In the genomic region with DNA sequence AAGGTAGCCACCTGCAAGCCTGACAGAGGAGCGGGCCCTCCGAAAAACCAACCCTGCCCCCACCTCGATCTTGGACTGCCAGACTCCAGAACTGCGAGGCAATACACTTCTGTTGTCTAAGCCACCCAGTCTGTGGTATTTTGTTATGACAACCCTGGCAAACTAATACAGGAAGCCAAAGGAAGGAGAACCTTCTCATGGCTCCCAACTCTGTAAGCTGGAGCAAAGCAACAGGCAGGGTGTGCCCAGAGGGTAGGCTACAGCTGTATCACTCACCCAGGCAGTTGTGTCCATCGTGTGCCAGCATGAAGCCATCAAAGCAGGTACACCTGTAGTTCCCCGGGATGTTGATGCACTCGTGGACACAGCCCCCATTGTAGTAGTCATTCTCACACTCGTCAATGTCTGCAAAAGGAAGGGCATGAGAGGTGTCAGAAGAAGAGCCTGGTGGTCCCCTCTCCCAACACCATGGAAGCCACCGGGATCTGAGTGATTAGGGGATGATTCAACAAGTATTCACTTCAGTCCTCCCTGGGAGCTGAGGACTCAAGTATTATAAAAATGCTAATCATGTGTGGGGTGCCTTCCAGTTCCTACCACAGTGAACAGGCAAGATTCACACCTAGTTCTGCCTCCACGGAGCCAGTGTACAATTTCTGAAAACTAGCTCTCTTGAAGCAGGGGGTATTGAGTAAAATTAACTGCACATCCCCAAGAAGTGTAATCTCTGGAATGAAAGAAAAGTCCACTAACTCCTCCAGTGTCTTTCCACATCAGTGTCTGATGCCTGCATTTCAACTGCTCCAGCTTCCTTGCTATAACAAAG, we compare ENCODE assay signal across 17 cellular contexts. TPM values are rescaled to one million over a fixed set of nuclear protein-coding genes. Genes with fewer than 3 reads are reported as not detected.
"Had no signal": no experiment of that assay in that cellular context is flagged by ENCODE, and none has a peak within 500 bp of the region (broad histone marks: within the 10 kb centered on the region; RNA-seq: fewer than 3 reads in every experiment).

No MANE protein-coding gene starts in this region.

- H3K27me3 Mint-ChIP-seq: activated naive CD8-positive, alpha-beta T cell treated with anti-CD3 and anti-CD28 coated beads, Interleukin-2, amount 50 U/mL, for 24 hours; central memory CD8-positive, alpha-beta T cell; naive B cell had no signal

- DNase-seq: activated CD4-positive, alpha-beta T cell treated with anti-CD3 and anti-CD28 coated beads for 48 hours; activated naive CD4-positive, alpha-beta T cell treated with Interleukin-2 at 50 U/mL for 16 hours; activated naive CD8-positive, alpha-beta T cell treated with anti-CD3 and anti-CD28 coated beads, Interleukin-2, amount 50 U/mL, for 24 hours; effector memory CD4-positive, alpha-beta T cell; hypothalamus; naive B cell; pancreas; right cardiac atrium; stimulated activated CD4-positive, alpha-beta T cell treated with anti-CD3 and anti-CD28 coated beads, Interleukin-2, amount 100 ng/mL, for 24 hours; stimulated activated naive B cell treated with anti-CD40 and anti-IgM and Interleukin-4, amounts not matched to agents 10 μg/mL and 1 μg/mL and 100 μg/mL, for 72 hours; substantia nigra; transverse colon had no signal

- H3K36me3 Mint-ChIP-seq: naive B cell, WTC11 had no signal

- H3K27me3 ChIP-seq: pancreas, transverse colon had no signal

- H3K4me1 ChIP-seq: pancreas, transverse colon had no signal

- H3K9me3 Mint-ChIP-seq: activated naive CD8-positive, alpha-beta T cell treated with anti-CD3 and anti-CD28 coated beads, Interleukin-2, amount 50 U/mL, for 24 hours; activated T-helper 1 cell treated with anti-CD3 and anti-CD28 coated beads, Interleukin-12 subunit alpha, Interleukin-12 subunit beta, Interleukin-2, Interleukin-4 antibody, amounts not matched to agents 30 ng/mL and 10 ng/mL and 1 ng/mL, durations not matched to agents 14 hours and 24 hours and 36 hours; central memory CD8-positive, alpha-beta T cell; naive B cell; stimulated activated naive B cell treated with anti-CD40 and anti-IgM and Interleukin-4, amounts not matched to agents 10 μg/mL and 1 μg/mL and 100 μg/mL, for 72 hours; T-helper 1 cell treated with Interleukin-12 subunit alpha and Interleukin-12 subunit beta and Interleukin-4 antibody, amounts not matched to agents 30 μg/mL and 1 μg/mL, for 36 hours; WTC11 had no signal

- H3K27ac Mint-ChIP-seq: activated naive CD8-positive, alpha-beta T cell treated with anti-CD3 and anti-CD28 coated beads, Interleukin-2, amount 50 U/mL, for 24 hours; activated T-helper 1 cell treated with anti-CD3 and anti-CD28 coated beads, Interleukin-12 subunit alpha, Interleukin-12 subunit beta, Interleukin-2, Interleukin-4 antibody, amounts not matched to agents 30 ng/mL and 10 ng/mL and 1 ng/mL, durations not matched to agents 14 hours and 24 hours and 36 hours; naive B cell; stimulated activated naive B cell treated with anti-CD40 and anti-IgM and Interleukin-4, amounts not matched to agents 10 μg/mL and 1 μg/mL and 100 μg/mL, for 72 hours; T-helper 1 cell treated with Interleukin-12 subunit alpha and Interleukin-12 subunit beta and Interleukin-4 antibody, amounts not matched to agents 30 μg/mL and 1 μg/mL, for 36 hours; WTC11 had no signal

- H3K4me3 Mint-ChIP-seq: activated naive CD8-positive, alpha-beta T cell treated with anti-CD3 and anti-CD28 coated beads, Interleukin-2, amount 50 U/mL, for 24 hours; activated T-helper 1 cell treated with anti-CD3 and anti-CD28 coated beads, Interleukin-12 subunit alpha, Interleukin-12 subunit beta, Interleukin-2, Interleukin-4 antibody, amounts not matched to agents 30 ng/mL and 10 ng/mL and 1 ng/mL, durations not matched to agents 14 hours and 24 hours and 36 hours; central memory CD8-positive, alpha-beta T cell; stimulated activated naive B cell treated with anti-CD40 and anti-IgM and Interleukin-4, amounts not matched to agents 10 μg/mL and 1 μg/mL and 100 μg/mL, for 72 hours; T-helper 1 cell treated with Interleukin-12 subunit alpha and Interleukin-12 subunit beta and Interleukin-4 antibody, amounts not matched to agents 30 μg/mL and 1 μg/mL, for 36 hours; WTC11 had no signal

- H3K9me3 ChIP-seq: pancreas, transverse colon had no signal

- H3K4me3 ChIP-seq: pancreas, transverse colon had no signal

- ATAC-seq: activated naive CD8-positive, alpha-beta T cell treated with anti-CD3 and anti-CD28 coated beads, Interleukin-2, amount 50 U/mL, for 24 hours; pancreas; stimulated activated naive B cell treated with anti-CD40 and anti-IgM and Interleukin-4, amounts not matched to agents 10 μg/mL and 1 μg/mL and 100 μg/mL, for 72 hours; WTC11 had no signal

- H3K27ac ChIP-seq: epithelial cell of prostate, pancreas, transverse colon had no signal

- H3K36me3 ChIP-seq: pancreas, transverse colon had no signal

RNA-seq across cellular contexts. Expression of gene SCUBE1, which starts 23.3 kb away (rescaled TPM):
- total RNA-seq: activated T-helper 1 cell treated with anti-CD3 and anti-CD28 coated beads, Interleukin-12 subunit alpha, Interleukin-12 subunit beta, Interleukin-2, Interleukin-4 antibody, amounts not matched to agents 30 ng/mL and 10 ng/mL and 1 ng/mL, durations not matched to agents 14 hours and 24 hours and 36 hours had no signal
